In the genomic region with DNA sequence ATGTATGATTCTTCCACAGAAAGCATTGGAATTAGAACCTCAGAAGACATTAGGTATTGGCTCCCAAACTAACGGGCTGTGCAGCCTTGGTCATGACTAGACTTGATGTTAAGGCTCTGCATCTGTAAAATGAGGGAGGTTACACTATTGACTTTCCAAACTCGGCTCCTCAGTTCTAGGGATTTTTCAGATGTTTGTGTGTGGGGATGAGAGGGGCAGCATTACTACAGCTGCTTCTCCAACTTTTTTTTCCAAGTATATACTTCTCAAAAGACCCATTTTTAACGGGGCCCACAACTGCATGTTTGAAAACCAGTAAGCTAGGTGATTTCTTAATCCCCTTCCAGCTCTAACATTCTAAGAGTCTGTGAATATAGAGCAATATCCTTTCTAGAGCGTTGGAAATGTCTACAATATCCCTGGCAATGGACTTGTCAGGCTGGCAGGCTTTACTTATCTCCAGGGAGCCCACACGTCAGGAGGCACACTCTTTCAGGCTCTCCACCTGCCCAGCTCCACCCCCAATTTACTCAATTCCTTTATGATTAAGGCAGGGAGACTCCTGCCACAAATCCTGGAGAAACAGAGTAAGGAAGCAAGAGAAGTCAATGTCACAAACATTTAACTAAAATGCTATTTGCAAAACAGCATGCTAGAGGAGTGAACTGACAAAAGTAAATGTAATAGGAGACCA, we compare ENCODE assay signal across 8 cellular contexts. TPM values are rescaled to one million over a fixed set of nuclear protein-coding genes. Genes with fewer than 3 reads are reported as not detected.
DNase-seq lines count a peak whose midpoint lies in the region; ATAC-seq and TF ChIP-seq lines count a peak whose summit lies in the region.

No MANE protein-coding gene starts in this region.

- intact Hi-C loops in heart right ventricle (cut with DNase I), result loop anchor here in 5 of 10 donors (2.0 to 5.0 kb wide), 3 partner anchors 33 to 49 kb away; partner anchors contain the start of genes GTF3C2 (in 4 of the 5), EIF2B4 (in 2 of the 5) and SNX17 (in 2 of the 5)
- intact Hi-C loops in gastrocnemius medialis (cut with DNase I; ENCODE audit: low total_unique reads), result loop anchor here (1.0 to 2.0 kb wide), 2 partner anchors 33 to 57 kb away; partner anchors contain the start of genes GTF3C2 and ZNF513

- H3K27me3 ChIP-seq in HUES48 (ENCODE audit: control insufficient read depth, insufficient read depth, low read length) (no peaks in the 10 kb centered on the region), WERI-Rb-1 (ENCODE audit: insufficient read depth, low read depth, severe bottlenecking) (no peaks in the 10 kb centered on the region), heart right ventricle (no peaks in the 10 kb centered on the region), gastrocnemius medialis (no peaks in the 10 kb centered on the region)

- H3K4me1 ChIP-seq in HUES48 (ENCODE audit: control insufficient read depth, insufficient read depth, low read length), result peaks cover 7% of the 10 kb centered on the region; the same call in 1 of the 2 replicates
- H3K4me1 ChIP-seq in heart right ventricle, result peaks cover 6 to 41% (median 30%) of the 10 kb centered on the region in 9 donors
- peaks cover 37 to 40% of the 10 kb centered on the region in 2 donors for H3K4me1 ChIP-seq in gastrocnemius medialis

- H3K9me3 ChIP-seq in HUES48 (ENCODE audit: control insufficient read depth, insufficient read depth, low read length) (no peaks in the 10 kb centered on the region), WERI-Rb-1 (ENCODE audit: severe bottlenecking) (no peaks in the 10 kb centered on the region), heart right ventricle (no peaks in the 10 kb centered on the region), gastrocnemius medialis (no peaks in the 10 kb centered on the region)

- peak overlapping the region; percentile 92 for H3K9ac ChIP-seq in HUES48 (ENCODE audit: low read depth, low read length)

- 21 to 22% methylated on average over 5 of the region's 5 CpGs for WGBS in heart right ventricle, 2 donors

- no peak for TF ChIP-seq POLR2A in gastrocnemius medialis (IDR thresholded peaks at IDR 0.05)

- H3K27ac ChIP-seq in HUES48 (ENCODE audit: low read depth, low read length), result peak overlapping the region; percentile 90
- H3K27ac ChIP-seq in WERI-Rb-1, result peak overlapping the region; percentile 91
- peak overlapping the region; percentile 78 to 98 (median 95) for H3K27ac ChIP-seq in heart right ventricle
- H3K27ac ChIP-seq in gastrocnemius medialis, result peak overlapping the region; percentile 95 to 100 (median 98)

- peaks cover 31% of the 10 kb centered on the region for H3K36me3 ChIP-seq in HUES48 (ENCODE audit: control insufficient read depth, insufficient read depth, low read length)
- H3K36me3 ChIP-seq in WERI-Rb-1, result peaks cover 33% of the 10 kb centered on the region
- peaks cover 0 to 38% (median 27%) of the 10 kb centered on the region in 9 donors for H3K36me3 ChIP-seq in heart right ventricle
- H3K36me3 ChIP-seq in gastrocnemius medialis, result peaks cover 0 to 31% of the 10 kb centered on the region in 2 donors

- DNase-seq in WERI-Rb-1 (no peak), heart right ventricle (no peak), gastrocnemius medialis (no peak), GM13977 (ENCODE audit: low spot score) (no peak), NCI-H774 (lab: John Stamatoyannopoulos, UW) (no peak)
- DNase-seq in stimulated activated CD4-positive, alpha-beta T cell treated with anti-CD3 and anti-CD28 coated beads, Interleukin-1b, Interleukin-23, amount 100 ng/mL, for 48 hours, result no peak

- H3K4me3 ChIP-seq in HUES48 (ENCODE audit: low read depth, low read length) (peak overlapping the region; percentile 87), WERI-Rb-1 (ENCODE audit: low read depth, low read length) (peak overlapping the region; percentile 89), heart right ventricle (peak overlapping the region; percentile 29 to 87 (median 76)), gastrocnemius medialis (peak overlapping the region; percentile 80 to 89 (median 82))

- in situ Hi-C loops in gastrocnemius medialis (cut with MboI; ENCODE audit: low sequenced_read_pairs in 4 of 4) (no loop called here), GM13977 (cut with MboI; ENCODE audit: low pct_unique_long_range_greater_than_20kb, low sequenced_read_pairs, unreplicated experiment) (no loop called here)

- TF ChIP-seq CTCF in WERI-Rb-1 (IDR thresholded peaks at IDR 0.05; ENCODE audit: low read depth, low read length), result no peak
- TF ChIP-seq CTCF in heart right ventricle (IDR thresholded peaks at IDR 0.05), result no peak
- TF ChIP-seq CTCF in gastrocnemius medialis (IDR thresholded peaks at IDR 0.05 in 4 of 5, conservative IDR thresholded peaks at IDR 0.05 in 1 of 5), result no peak
- TF ChIP-seq CTCF in GM13977 (IDR thresholded peaks at IDR 0.05; ENCODE audit: extremely low read depth, insufficient read depth, missing control alignments), result no peak

- ATAC-seq in heart right ventricle, result peak in 1 of 8 donors; percentile 3
- no peak for ATAC-seq in gastrocnemius medialis
- no peak for ATAC-seq in GM19328 (IDR thresholded peaks at IDR 0.05; ENCODE audit: unreplicated experiment)

RNA-seq across cellular contexts. Expression of gene MPV17, which starts 0.8 kb away (rescaled TPM):
- total RNA-seq in heart right ventricle (10 to 100 TPM; 40.8 to 84.9 (median 66.6) TPM), gastrocnemius medialis (10 to 100 TPM in 3 of 4 donors, 1 to 10 TPM in 1; 9.9 to 16.0 (median 11.5) TPM)
- polyA plus RNA-seq in heart right ventricle, result 100 to 1,000 TPM in 1 of 2 donors, 10 to 100 TPM in 1; 93.9 to 220 TPM

RNA-seq across cellular contexts. Expression of gene UCN, which starts 15.5 kb away (rescaled TPM):
- total RNA-seq in heart right ventricle, result 1 to 10 TPM in 5 of 10 donors, under 1 TPM in 4, not detected in 1; 0.51 to 2.0 (median 1.1) TPM
- polyA plus RNA-seq in heart right ventricle, result 1 to 10 TPM; 3.3 to 4.1 TPM
- not detected for total RNA-seq in gastrocnemius medialis

RNA-seq across cellular contexts. Expression of gene GTF3C2, which starts 32.8 kb away (rescaled TPM):
- 10 to 100 TPM; 21.8 to 30.3 (median 23.6) TPM for total RNA-seq in heart right ventricle
- polyA plus RNA-seq in heart right ventricle, result 10 to 100 TPM; 17.6 to 29.8 TPM
- total RNA-seq in gastrocnemius medialis, result 10 to 100 TPM; 25.3 to 45.6 (median 40.5) TPM

RNA-seq across cellular contexts. Expression of gene TRIM54, which starts 41.5 kb away (rescaled TPM):
- total RNA-seq in heart right ventricle (100 to 1,000 TPM; 204 to 303 (median 249) TPM), gastrocnemius medialis (100 to 1,000 TPM; 219 to 554 (median 427) TPM)
- 100 to 1,000 TPM; 131 to 568 TPM for polyA plus RNA-seq in heart right ventricle

RNA-seq across cellular contexts. Expression of gene EIF2B4, which starts 46.4 kb away (rescaled TPM):
- 10 to 100 TPM; 26.4 to 47.9 (median 34.7) TPM for total RNA-seq in heart right ventricle
- 10 to 100 TPM; 60.4 to 70.7 TPM for polyA plus RNA-seq in heart right ventricle
- 10 to 100 TPM; 50.5 to 57.9 (median 53.8) TPM for total RNA-seq in gastrocnemius medialis
